In the genomic region with DNA sequence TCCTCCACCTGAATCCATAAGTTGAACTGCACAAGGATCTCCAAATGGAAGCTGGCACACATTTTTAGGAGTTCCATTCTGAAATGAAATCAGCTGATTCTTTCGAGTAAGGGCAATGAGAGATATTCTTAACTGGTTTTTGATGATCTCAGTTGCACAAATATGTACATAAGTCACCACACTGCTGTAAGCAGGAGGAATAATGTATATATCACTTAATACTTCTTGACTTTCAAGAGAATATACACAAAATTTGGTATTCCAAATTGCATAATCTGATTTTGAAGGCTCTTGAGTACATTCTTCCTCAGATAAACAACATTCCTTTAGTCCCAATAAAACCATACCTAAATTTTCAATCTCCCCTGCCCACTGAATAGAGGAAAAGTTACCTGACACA, we compare ENCODE assay signal across 17 cellular contexts. TPM values are rescaled to one million over a fixed set of nuclear protein-coding genes. Genes with fewer than 3 reads are reported as not detected.
DNase-seq lines count a peak whose midpoint lies in the region; ATAC-seq, FAIRE-seq and TF ChIP-seq lines count a peak whose summit lies in the region.
"Had no signal": no experiment of that assay in that cellular context is flagged by ENCODE, and none has a peak within 500 bp of the region (broad histone marks: within the 10 kb centered on the region; RNA-seq: fewer than 3 reads in every experiment).

No MANE protein-coding gene starts in this region.

- H3K4me1 ChIP-seq in astrocyte (ENCODE audit: insufficient read depth, low read length) (peaks cover 9% of the 10 kb centered on the region), skeletal muscle satellite cell (ENCODE audit: control insufficient read depth, insufficient read depth, low read length) (peaks cover 10% of the 10 kb centered on the region), adrenal gland (replicated peaks in 1 of 2) (no peaks in the 10 kb centered on the region), PC-9 (replicated peaks; ENCODE audit: insufficient read depth) (no peaks in the 10 kb centered on the region)
- H3K4me1 ChIP-seq: gastrocnemius medialis had no signal

- intact Hi-C loops in adrenal gland (cut with DNase I): no loop called here
- intact Hi-C loops in PC-9 (cut with micrococcal nuclease; ENCODE audit: unreplicated experiment): no loop called here

- H3K9me3 ChIP-seq in astrocyte (ENCODE audit: insufficient read depth, low read depth, low read length) (no peaks in the 10 kb centered on the region), skeletal muscle satellite cell (replicated peaks; ENCODE audit: low read length) (no peaks in the 10 kb centered on the region), adrenal gland (replicated peaks in 1 of 3) (no peaks in the 10 kb centered on the region), PC-9 (ENCODE audit: insufficient read depth, low read depth) (no peaks in the 10 kb centered on the region; the same call in 1 of the 2 replicates)
- H3K9me3 ChIP-seq: gastrocnemius medialis, thoracic aorta had no signal

- H3K4me2 ChIP-seq in astrocyte (ENCODE audit: low read length) (peak overlapping the region; percentile 45), skeletal muscle satellite cell (ENCODE audit: low read length) (peak overlapping the region; percentile 40), PC-9 (no peak overlapping the region)

- no peaks in the 10 kb centered on the region for H3F3A ChIP-seq in PC-9 (ENCODE audit: insufficient read depth, low read depth)

- no peak for TF ChIP-seq POLR2A in adrenal gland (IDR thresholded peaks at IDR 0.05)

- DNase-seq in GM03348 (ENCODE audit: low spot score) (peak; percentile 5), astrocyte (ENCODE audit: low read depth) (peak; percentile 45), fibroblast of mammary gland (ENCODE audit: low read depth) (peak; percentile 18), adrenal gland (no peak), PC-9 (no peak)
- no peak for DNase-seq in stimulated activated naive CD8-positive, alpha-beta T cell treated with anti-CD3 and anti-CD28 coated beads, Interleukin-15, Interleukin-2, amounts not matched to agents 100 U/mL and 50 U/mL, for 24 hours
- DNase-seq: activated CD4-positive, alpha-beta T cell treated with anti-CD3 and anti-CD28 coated beads for 4 hours; activated effector memory CD4-positive, alpha-beta T cell treated with anti-CD3 and anti-CD28 coated beads, Interleukin-2, amount 50 U/mL, for 16 hours; gastrocnemius medialis; kidney glomerular epithelial cell; NCI-H1092 treated with DMSO at 0.1 percent for 48 hours; NCI-H2029 treated with DMSO at 0.1 percent for 48 hours; NCI-H510A treated with DMSO at 0.1 percent for 48 hours; T-helper 1 cell had no signal

- BruUV-seq in PC-9 (replicated peaks; lab: Mats Ljungman, UMichigan): no TSS peak

- no peaks in the 10 kb centered on the region for H3K36me3 ChIP-seq in astrocyte (ENCODE audit: insufficient read depth, low read length)
- no peaks in the 10 kb centered on the region for H3K36me3 ChIP-seq in skeletal muscle satellite cell (ENCODE audit: insufficient read depth, low read length)
- H3K36me3 ChIP-seq in adrenal gland (replicated peaks in 1 of 2): no peaks in the 10 kb centered on the region
- no peaks in the 10 kb centered on the region for H3K36me3 ChIP-seq in PC-9 (ENCODE audit: low read depth)
- H3K36me3 ChIP-seq: gastrocnemius medialis, thoracic aorta had no signal

- CTCF ChIA-PET in PC-9 (lab: Charles Lee): no interaction called here

- no peak overlapping the region for H2AFZ ChIP-seq in astrocyte (ENCODE audit: low read depth, low read length)
- H2AFZ ChIP-seq in PC-9: no peak overlapping the region

- H3K27me3 Mint-ChIP-seq in astrocyte (ENCODE audit: low read depth, unreplicated experiment): no peaks in the 10 kb centered on the region

- no peaks in the 10 kb centered on the region for H3K36me3 Mint-ChIP-seq in astrocyte (ENCODE audit: low read depth, unreplicated experiment)

- peak overlapping the region; percentile 95 for H3K27ac Mint-ChIP-seq in astrocyte (ENCODE audit: unreplicated experiment)

- no peak overlapping the region for H3K4me3 Mint-ChIP-seq in astrocyte (ENCODE audit: unreplicated experiment)

- H3K4me3 ChIP-seq in astrocyte (ENCODE audit: insufficient read depth, low read depth, low read length) (no peak overlapping the region), fibroblast of mammary gland (ENCODE audit: control insufficient read depth, low read depth, low read length) (no peak overlapping the region), skeletal muscle satellite cell (ENCODE audit: low read length) (no peak overlapping the region), adrenal gland (no peak overlapping the region), PC-9 (no peak overlapping the region)
- H3K4me3 ChIP-seq: gastrocnemius medialis, thoracic aorta had no signal

- no peaks in the 10 kb centered on the region for H4K20me1 ChIP-seq in astrocyte (ENCODE audit: insufficient read depth, low read length)
- no peaks in the 10 kb centered on the region for H4K20me1 ChIP-seq in PC-9 (ENCODE audit: insufficient read depth)

- FAIRE-seq in astrocyte (lab: Jason Lieb, UNC): peak; percentile 26

- 67 to 95% (median 75%) methylated on average over 1 of the region's 1 CpG for WGBS in adrenal gland, 4 donors

- no peaks in the 10 kb centered on the region for H3K9me3 Mint-ChIP-seq in astrocyte (ENCODE audit: unreplicated experiment)

- no peak for ATAC-seq in HG02884 (IDR thresholded peaks at IDR 0.05; ENCODE audit: unreplicated experiment)
- no peak for ATAC-seq in stimulated activated naive CD8-positive, alpha-beta T cell treated with anti-CD3 and anti-CD28 coated beads, Interleukin-15, Interleukin-2, amounts not matched to agents 100 U/mL and 50 U/mL, for 24 hours
- ATAC-seq: gastrocnemius medialis had no signal

- no peaks in the 10 kb centered on the region for H3K9me2 ChIP-seq in PC-9 (ENCODE audit: insufficient read depth)

- H3K79me2 ChIP-seq in astrocyte (ENCODE audit: insufficient read depth, low read length) (peaks cover 26% of the 10 kb centered on the region), PC-9 (ENCODE audit: low read depth) (peaks cover 30% of the 10 kb centered on the region)

- H3K27ac ChIP-seq in astrocyte (ENCODE audit: low read depth, low read length) (peak overlapping the region; percentile 67), adrenal gland (no peak overlapping the region), PC-9 (no peak overlapping the region)
- H3K27ac ChIP-seq: gastrocnemius medialis had no signal

- H3K4me1 Mint-ChIP-seq in astrocyte (ENCODE audit: low read depth, unreplicated experiment): peaks cover 8% of the 10 kb centered on the region

- no peaks in the 10 kb centered on the region for H3K27me3 ChIP-seq in astrocyte (ENCODE audit: insufficient read depth, low read length)
- no peaks in the 10 kb centered on the region for H3K27me3 ChIP-seq in skeletal muscle satellite cell (ENCODE audit: control insufficient read depth, insufficient read depth, low read length)
- H3K27me3 ChIP-seq in adrenal gland: peaks cover 1% of the 10 kb centered on the region
- no peaks in the 10 kb centered on the region for H3K27me3 ChIP-seq in PC-9 (ENCODE audit: insufficient read depth, low read depth)
- H3K27me3 ChIP-seq: gastrocnemius medialis had no signal

- TF ChIP-seq CTCF in astrocyte (IDR thresholded peaks at IDR 0.05; ENCODE audit: insufficient read depth, low read depth, low read length): no peak
- TF ChIP-seq CTCF in fibroblast of mammary gland (conservative IDR thresholded peaks at IDR 0.05; ENCODE audit: control insufficient read depth, insufficient read depth, low read depth, low read length): no peak
- no peak for TF ChIP-seq CTCF in adrenal gland (IDR thresholded peaks at IDR 0.05)
- TF ChIP-seq CTCF in PC-9 (conservative IDR thresholded peaks at IDR 0.05): no peak

- POLR2A ChIA-PET in PC-9 (lab: Charles Lee; ENCODE audit: unreplicated experiment): no interaction called here

- H3K9ac ChIP-seq in astrocyte (ENCODE audit: low read length) (no peak overlapping the region), skeletal muscle satellite cell (ENCODE audit: low read depth, low read length) (peak overlapping the region; percentile 37)

RNA-seq across cellular contexts. Expression of a gene that starts 8.2 kb away (rescaled TPM):
- total RNA-seq in astrocyte: 1.9 and 2.8 TPM in 2 replicates
- total RNA-seq in skeletal muscle satellite cell (2012; rRNA removed): 5.0 and 6.1 TPM in 2 replicates
- under 1 TPM; 0.18 to 0.69 (median 0.57) TPM for total RNA-seq in adrenal gland
- under 1 TPM; 0.03 to 0.73 (median 0.56) TPM for polyA plus RNA-seq in adrenal gland
- total RNA-seq in PC-9 (2021): 6.8 and 9.5 TPM in 2 replicates

RNA-seq across cellular contexts. Expression of a gene that starts 8.6 kb away (rescaled TPM):
- total RNA-seq in astrocyte (13.9 and 14.6 TPM in 2 replicates), adrenal gland (10 to 100 TPM in 6 of 8 donors, 1 to 10 TPM in 2; 6.2 to 29.0 (median 12.4) TPM), PC-9 (2021) (15.8 and 19.4 TPM in 2 replicates)
- 14.2 and 17.9 TPM in 2 replicates for total RNA-seq in skeletal muscle satellite cell (2012; rRNA removed)
- 10 to 100 TPM in 1 of 3 donors, 1 to 10 TPM in 2; 2.8 to 17.4 (median 3.3) TPM for polyA plus RNA-seq in adrenal gland

Comparison
In these comparisons a context has a peak if more than half of its experiments do, and no peak if none do; other contexts are left out.
1. DNase-seq: peak in GM03348 (single experiment), astrocyte (single experiment) and fibroblast of mammary gland (single experiment); none in stimulated activated naive CD8-positive, alpha-beta T cell treated with anti-CD3 and anti-CD28 coated beads, Interleukin-15, Interleukin-2, amounts not matched to agents 100 U/mL and 50 U/mL, for 24 hours (single experiment), adrenal gland (0 of 7) and PC-9 (0 of 2).